8 cellular contexts compared by ENCODE assay signal in the genomic region with DNA sequence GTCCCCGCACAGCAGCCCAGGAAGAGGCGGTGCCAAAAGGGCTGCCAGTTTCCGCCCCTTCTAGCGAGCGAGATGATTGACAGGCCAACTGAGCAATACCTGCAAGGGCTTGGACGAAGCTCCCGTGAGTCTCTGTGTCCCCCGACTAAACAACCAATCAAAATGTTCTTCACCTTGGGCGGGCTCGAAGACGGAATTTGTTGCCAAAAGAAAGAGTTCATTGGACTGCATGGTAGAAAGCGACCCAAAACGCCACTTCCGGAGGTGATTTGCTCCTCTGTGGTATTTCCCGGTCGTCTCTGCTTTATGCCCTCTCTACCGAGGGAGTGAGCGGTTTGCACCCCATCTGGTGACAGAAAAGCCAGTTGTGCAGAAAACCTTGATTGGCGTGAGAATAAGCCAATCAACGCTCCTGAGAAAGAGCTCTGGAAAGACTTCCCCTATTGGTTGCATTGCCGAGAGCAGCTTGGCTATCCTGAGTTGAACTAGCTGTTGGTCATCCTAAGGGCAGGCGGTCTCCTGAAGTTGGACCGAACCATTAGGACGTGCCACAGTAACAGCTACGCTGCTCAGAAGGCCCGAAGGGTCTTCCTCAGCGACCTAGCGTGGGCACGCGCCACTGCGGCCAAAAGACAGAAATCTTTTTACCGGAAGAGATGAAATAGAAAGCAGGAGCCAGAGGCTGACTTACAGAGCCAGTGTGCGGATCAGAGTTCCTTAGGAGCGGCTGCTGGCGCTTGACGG. TPM values are rescaled to one million over a fixed set of nuclear protein-coding genes. Genes with fewer than 3 reads are reported as not detected.
DNase-seq lines count a peak whose midpoint lies in the region; ATAC-seq lines count a peak whose summit lies in the region.

No MANE protein-coding gene starts in this region.

- no peaks in the 10 kb centered on the region for H3K9me3 ChIP-seq in mononuclear cell (ENCODE audit: low read depth, low read length)

- ATAC-seq in GM19397 (IDR thresholded peaks at IDR 0.05; ENCODE audit: unreplicated experiment): peak; percentile 1
- peak; percentile 83 for ATAC-seq in HG03558 (IDR thresholded peaks at IDR 0.05; ENCODE audit: extremely low read depth, unreplicated experiment)
- ATAC-seq in activated CD8-positive, alpha-beta memory T cell treated with anti-CD3 and anti-CD28 coated beads, Interleukin-2, amount 10 ng/mL, durations not matched to agents 7 days and 5 days: peak; percentile 89

- DNase-seq in Caki2 (ENCODE audit: low read depth): peak; percentile 99
- DNase-seq in NCI-H748 (lab: John Stamatoyannopoulos, UW; ENCODE audit: unreplicated experiment): peak; percentile 100
- peak; percentile 99 for DNase-seq in activated CD8-positive, alpha-beta memory T cell treated with anti-CD3 and anti-CD28 coated beads, Interleukin-2, amount 10 ng/mL, durations not matched to agents 7 days and 5 days
- DNase-seq in epidermal melanocyte (ENCODE audit: insufficient read length, low spot score): peak; percentile 94
- DNase-seq in stimulated activated naive CD4-positive, alpha-beta T cell (lab: John Stamatoyannopoulos, UW): peak; percentile 94 to 100 (median 96)

- H3K27ac Mint-ChIP-seq in activated CD8-positive, alpha-beta memory T cell treated with anti-CD3 and anti-CD28 coated beads, Interleukin-2, amount 10 ng/mL, durations not matched to agents 7 days and 5 days: peak overlapping the region; percentile 100

- H3K27me3 Mint-ChIP-seq in activated CD8-positive, alpha-beta memory T cell treated with anti-CD3 and anti-CD28 coated beads, Interleukin-2, amount 10 ng/mL, durations not matched to agents 7 days and 5 days: no peaks in the 10 kb centered on the region

- H3K27me3 ChIP-seq in mononuclear cell (ENCODE audit: insufficient read depth, low read length): no peaks in the 10 kb centered on the region

- peaks cover 3% of the 10 kb centered on the region for H3K36me3 Mint-ChIP-seq in activated CD8-positive, alpha-beta memory T cell treated with anti-CD3 and anti-CD28 coated beads, Interleukin-2, amount 10 ng/mL, durations not matched to agents 7 days and 5 days

- peak overlapping the region; percentile 95 for H3K4me3 Mint-ChIP-seq in activated CD8-positive, alpha-beta memory T cell treated with anti-CD3 and anti-CD28 coated beads, Interleukin-2, amount 10 ng/mL, durations not matched to agents 7 days and 5 days

- in situ Hi-C loops in Caki2 (cut with HindIII; ENCODE audit: low pct_unique_long_range_greater_than_20kb, low sequenced_read_pairs): no loop called here

- H3K4me1 ChIP-seq in mononuclear cell (ENCODE audit: insufficient read depth, low read length): peaks cover 35% of the 10 kb centered on the region

- peak overlapping the region; percentile 84 for H3K4me3 ChIP-seq in mononuclear cell (ENCODE audit: low read length)

- CTCF ChIA-PET in activated CD8-positive, alpha-beta memory T cell treated with anti-CD3 and anti-CD28 coated beads, Interleukin-2, amount 10 ng/mL, durations not matched to agents 7 days and 5 days (lab: Charles Lee): interaction anchor here (0.7 to 3.7 kb wide), 6 partner anchors 12 to 346 kb away, joined by 3 to 16 read pairs (median 4); no protein-coding TSS in a partner anchor

- peaks cover 39% of the 10 kb centered on the region for H3K4me1 Mint-ChIP-seq in activated CD8-positive, alpha-beta memory T cell treated with anti-CD3 and anti-CD28 coated beads, Interleukin-2, amount 10 ng/mL, durations not matched to agents 7 days and 5 days

- no peaks in the 10 kb centered on the region for H3K9me3 Mint-ChIP-seq in activated CD8-positive, alpha-beta memory T cell treated with anti-CD3 and anti-CD28 coated beads, Interleukin-2, amount 10 ng/mL, durations not matched to agents 7 days and 5 days (ENCODE audit: low read depth)

RNA-seq across cellular contexts. Expression of a gene that starts 0.5 kb away (rescaled TPM):
- 22.4 and 25.9 TPM in 2 replicates for total RNA-seq in Caki2 (2014; rRNA removed; shearing (Covaris generic); ENCODE audit: low replicate concordance)
- total RNA-seq in activated CD8-positive, alpha-beta memory T cell treated with anti-CD3 and anti-CD28 coated beads, Interleukin-2, amount 10 ng/mL, durations not matched to agents 7 days and 5 days: 10 to 100 TPM; 60.5 to 71.8 TPM
- 93.8 TPM for total RNA-seq in mononuclear cell

Comparison
In these comparisons a context has a peak if more than half of its experiments do, and no peak if none do; other contexts are left out.
1. Peak in every context shown above with its lines: DNase-seq, ATAC-seq and H3K4me3 ChIP-seq.
2. ATAC-seq: peak in every context shown above with its lines; median percentile 89 in activated CD8-positive, alpha-beta memory T cell treated with anti-CD3 and anti-CD28 coated beads, Interleukin-2, amount 10 ng/mL, durations not matched to agents 7 days and 5 days; 83 in HG03558; 1 in GM19397.